Comparison of ENCODE assay signal across 19 cellular contexts in genomic region chr2:6683481-6683880, GRCh38.
DNase-seq lines count a peak whose midpoint lies in the region; ATAC-seq and TF ChIP-seq lines count a peak whose summit lies in the region.
"Had no signal": no experiment of that assay in that cellular context is flagged by ENCODE, and none has a peak within 500 bp of the region (broad histone marks: within the 10 kb centered on the region; RNA-seq: fewer than 3 reads in every experiment).

No MANE protein-coding gene starts in this region.

- H3K27ac Mint-ChIP-seq in neural crest cell (ENCODE audit: unreplicated experiment): peak overlapping the region; percentile 23
- H3K27ac Mint-ChIP-seq: B cell; CD14-positive monocyte; CD4-positive, alpha-beta T cell; HFFc6 had no signal

- no peak overlapping the region for H3K27ac ChIP-seq in sigmoid colon
- H3K27ac ChIP-seq: BLaER1 had no signal

- no peaks in the 10 kb centered on the region for H3K36me3 ChIP-seq in sigmoid colon
- H3K36me3 ChIP-seq: BLaER1, HAP-1 had no signal

- ATAC-seq in GM19023 (IDR thresholded peaks at IDR 0.05; ENCODE audit: unreplicated experiment): no peak

- DNase-seq in COLO829 (ENCODE audit: low spot score): peak; percentile 16
- DNase-seq in epidermal melanocyte (ENCODE audit: insufficient read length, low spot score): peak; percentile 47
- DNase-seq in neural crest cell (ENCODE audit: low read depth, low spot score): no peak
- DNase-seq in anterior cingulate cortex (lab: John Stamatoyannopoulos, UW): no peak
- DNase-seq in sigmoid colon: no peak
- DNase-seq: Calu3; CD4-positive, alpha-beta T cell; CD8-positive, alpha-beta memory T cell; COR-L47; DMS53; DMS79 treated with DMSO at 0.1 percent for 48 hours; GF-D8; GOT3; HFFc6 had no signal

- H3K9me3 Mint-ChIP-seq in neural crest cell: peaks cover 22% of the 10 kb centered on the region
- H3K9me3 Mint-ChIP-seq: CD4-positive, alpha-beta T cell had no signal

- 64 to 66% methylated on average over 3 of the region's 3 CpGs for WGBS in sigmoid colon, 2 donors

- H3K36me3 Mint-ChIP-seq in neural crest cell (ENCODE audit: low read depth): peaks cover 9% of the 10 kb centered on the region
- H3K36me3 Mint-ChIP-seq: CD14-positive monocyte; CD8-positive, alpha-beta memory T cell had no signal

- no peaks in the 10 kb centered on the region for H3K27me3 Mint-ChIP-seq in neural crest cell (ENCODE audit: low read depth)

- intact Hi-C loops in sigmoid colon (cut with DNase I): no loop called here

- H3K27me3 ChIP-seq in sigmoid colon: no peaks in the 10 kb centered on the region
- H3K27me3 ChIP-seq: BLaER1 had no signal

- H3K4me3 ChIP-seq in sigmoid colon: no peak overlapping the region
- H3K4me3 ChIP-seq: BLaER1, HAP-1 had no signal

- TF ChIP-seq EP300 in sigmoid colon (IDR thresholded peaks at IDR 0.05): no peak

- H3K9me3 ChIP-seq in sigmoid colon: no peaks in the 10 kb centered on the region
- H3K9me3 ChIP-seq: HAP-1 had no signal

- peak overlapping the region; percentile 4 for H3K4me3 Mint-ChIP-seq in neural crest cell
- H3K4me3 Mint-ChIP-seq: B cell; CD14-positive monocyte; CD4-positive, alpha-beta T cell; CD8-positive, alpha-beta memory T cell; HFFc6 had no signal

- H3K4me1 ChIP-seq in sigmoid colon: no peaks in the 10 kb centered on the region
- H3K4me1 ChIP-seq: BLaER1, HAP-1 had no signal

- no peak for TF ChIP-seq POLR2A in sigmoid colon (IDR thresholded peaks at IDR 0.05)

- TF ChIP-seq CTCF in neural crest cell (conservative IDR thresholded peaks at IDR 0.05) (no peak), sigmoid colon (IDR thresholded peaks at IDR 0.05) (no peak)

- peaks cover 35% of the 10 kb centered on the region for H3K4me1 Mint-ChIP-seq in neural crest cell
- H3K4me1 Mint-ChIP-seq: B cell; CD14-positive monocyte; CD8-positive, alpha-beta memory T cell had no signal

Comparison
In these comparisons a context has a peak if more than half of its experiments do, and no peak if none do; other contexts are left out.
1. DNase-seq: peak in COLO829 (single experiment) and epidermal melanocyte (single experiment); none in neural crest cell (single experiment), anterior cingulate cortex (0 of 58) and sigmoid colon (single experiment).